Comparison of ENCODE assay signal across 29 cellular contexts in the genomic region with DNA sequence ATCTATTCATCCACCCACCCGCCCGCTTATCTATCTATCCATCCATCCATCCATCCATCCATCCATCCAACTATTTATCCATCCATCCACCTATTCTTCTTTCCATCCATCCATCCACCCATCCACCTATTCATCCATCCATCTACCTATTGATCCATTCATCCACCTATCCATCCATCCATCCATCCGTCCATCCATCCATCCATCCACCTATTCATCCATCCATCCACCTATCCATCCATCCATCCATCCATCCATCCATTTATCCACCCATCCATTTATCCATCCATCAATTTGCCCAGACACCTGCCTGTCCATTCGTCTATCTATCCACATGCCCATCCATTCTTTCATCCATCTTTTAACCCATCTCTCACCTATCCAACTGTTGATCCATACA.
"Had no signal": no experiment of that assay in that cellular context is flagged by ENCODE, and none has a peak within 500 bp of the region (broad histone marks: within the 10 kb centered on the region; RNA-seq: fewer than 3 reads in every experiment).

No MANE protein-coding gene starts in this region.

- H3K9ac ChIP-seq: neural progenitor cell, parathyroid adenoma had no signal

- H3K27me3 ChIP-seq: neural progenitor cell, ovary, spleen, testis, transverse colon, upper lobe of right lung, vagina had no signal

- H3K36me3 ChIP-seq: neural progenitor cell, ovary, spleen, suprapubic skin, tibial artery, transverse colon, upper lobe of right lung, vagina had no signal

- ATAC-seq: naive thymus-derived CD4-positive, alpha-beta T cell; natural killer cell; psoas muscle; right cardiac atrium; sciatic nerve; stimulated activated memory B cell treated with anti-CD40 and anti-IgM and Interleukin-4, amounts not matched to agents 10 μg/mL and 1 μg/mL and 100 μg/mL, for 72 hours; stimulated activated naive CD8-positive, alpha-beta T cell treated with anti-CD3 and anti-CD28 coated beads, Interleukin-15, amount 100 ng/mL, for 72 hours; stimulated activated naive CD8-positive, alpha-beta T cell treated with anti-CD3 and anti-CD28 coated beads, Interleukin-15, Interleukin-2, amounts not matched to agents 100 U/mL and 50 U/mL, for 24 hours; upper lobe of right lung had no signal

- H3K79me2 ChIP-seq: parathyroid adenoma had no signal

- H3K4me1 ChIP-seq: neural progenitor cell, parathyroid adenoma, psoas muscle, spleen, suprapubic skin, testis, tibial artery, transverse colon, upper lobe of right lung, vagina had no signal

- H3K27ac ChIP-seq: neural progenitor cell, ovary, parathyroid adenoma, psoas muscle, skin epidermis, spleen, suprapubic skin, testis, tibial artery, transverse colon, upper lobe of right lung, vagina had no signal

- H3K4me2 ChIP-seq: neural progenitor cell, smooth muscle cell had no signal

- DNase-seq: naive thymus-derived CD4-positive, alpha-beta T cell; natural killer cell; occipital lobe; ovary; posterior cingulate gyrus; psoas muscle; right cardiac atrium; spleen; stimulated activated CD4-positive, alpha-beta T cell treated with anti-CD3 and anti-CD28 coated beads, Interleukin-12 subunit alpha, Interleukin-12 subunit beta, amount 100 ng/mL, for 4 hours; stimulated activated CD4-positive, alpha-beta T cell treated with anti-CD3 and anti-CD28 coated beads, Interleukin-1b, Interleukin-23, amount 100 ng/mL, for 48 hours; stimulated activated CD4-positive, alpha-beta T cell treated with anti-CD3 and anti-CD28 coated beads, Interleukin-4, amount 100 ng/mL, for 1 hour; stimulated activated CD4-positive, alpha-beta T cell treated with anti-CD3 and anti-CD28 coated beads, Interleukin-4, amount 100 ng/mL, for 4 hours; stimulated activated CD8-positive, alpha-beta memory T cell treated with anti-CD3 and anti-CD28 coated beads, Interleukin-4, amount 100 ng/mL, for 48 hours; stimulated activated naive CD4-positive, alpha-beta T cell; stimulated activated naive CD8-positive, alpha-beta T cell treated with anti-CD3 and anti-CD28 coated beads, Interleukin-15, amount 100 ng/mL, for 72 hours; stimulated activated naive CD8-positive, alpha-beta T cell treated with anti-CD3 and anti-CD28 coated beads, Interleukin-15, Interleukin-2, amounts not matched to agents 100 U/mL and 50 U/mL, for 24 hours; substantia nigra; testis; tibial artery; transverse colon; upper lobe of right lung had no signal

- H3K9me3 ChIP-seq: ovary, psoas muscle, spleen, suprapubic skin, testis, tibial artery, transverse colon, upper lobe of right lung, vagina had no signal

- H2AFZ ChIP-seq: neural progenitor cell, parathyroid adenoma had no signal

- H3K4me3 ChIP-seq: neural progenitor cell, ovary, psoas muscle, skin epidermis, smooth muscle cell, spleen, suprapubic skin, testis, tibial artery, transverse colon, upper lobe of right lung, vagina had no signal
